In genomic region chr21:18369115-18369514, GRCh38 we compare ENCODE assay signal across 9 cellular contexts. TPM values are rescaled to one million over a fixed set of nuclear protein-coding genes. Genes with fewer than 3 reads are reported as not detected.
DNase-seq lines count a peak whose midpoint lies in the region; ATAC-seq and TF ChIP-seq lines count a peak whose summit lies in the region.
"Had no signal": no experiment of that assay in that cellular context is flagged by ENCODE, and none has a peak within 500 bp of the region (broad histone marks: within the 10 kb centered on the region; RNA-seq: fewer than 3 reads in every experiment).

No MANE protein-coding gene starts in this region.

- H4K20me1 ChIP-seq in KMS-11 (ENCODE audit: insufficient read depth) (no peaks in the 10 kb centered on the region), PC-3 (ENCODE audit: low read length) (no peaks in the 10 kb centered on the region)

- H3K9me3 ChIP-seq in PC-3 (ENCODE audit: low read length): no peaks in the 10 kb centered on the region

- H3K36me3 Mint-ChIP-seq in glutamatergic neuron (ENCODE audit: unreplicated experiment): no peaks in the 10 kb centered on the region
- H3K36me3 Mint-ChIP-seq: activated naive CD4-positive, alpha-beta T cell treated with anti-CD3 and anti-CD28 coated beads, Interleukin-2, amount 50 U/mL, for 24 hours had no signal

- in situ Hi-C loops in ACHN (cut with HindIII; ENCODE audit: low pct_ligation_motif_present, low pct_unique_long_range_greater_than_20kb, low sequenced_read_pairs): no loop called here

- intact Hi-C loops in PC-3 (cut with micrococcal nuclease): loop anchor here (1.0 kb wide), 1 partner anchor 74 kb away; no protein-coding TSS in a partner anchor

- no TSS peak for BruUV-seq in PC-3 (replicated peaks; lab: Mats Ljungman, UMichigan)

- H3K27ac ChIP-seq in KMS-11: no peak overlapping the region
- no peak overlapping the region for H3K27ac ChIP-seq in PC-3 (ENCODE audit: low read length)

- H3K36me3 ChIP-seq in KMS-11 (ENCODE audit: insufficient read depth) (no peaks in the 10 kb centered on the region), PC-3 (ENCODE audit: low read depth, low read length) (no peaks in the 10 kb centered on the region)

- H3K4me2 ChIP-seq in KMS-11 (peak overlapping the region; percentile 22), PC-3 (ENCODE audit: low read length) (no peak overlapping the region)

- no peaks in the 10 kb centered on the region for H3F3A ChIP-seq in PC-3 (ENCODE audit: low read length, unreplicated experiment)

- no peaks in the 10 kb centered on the region for H3K4me1 Mint-ChIP-seq in glutamatergic neuron (ENCODE audit: low read depth, unreplicated experiment)
- H3K4me1 Mint-ChIP-seq: activated naive CD4-positive, alpha-beta T cell treated with anti-CD3 and anti-CD28 coated beads, Interleukin-2, amount 50 U/mL, for 24 hours had no signal

- CTCF ChIA-PET in PC-3 (lab: Charles Lee): no interaction called here

- H3K4me1 ChIP-seq in KMS-11 (ENCODE audit: low read depth, poor library complexity, severe bottlenecking) (peaks cover 31% of the 10 kb centered on the region), PC-3 (ENCODE audit: insufficient read depth, low read length) (no peaks in the 10 kb centered on the region)

- H3K27me3 ChIP-seq in KMS-11 (ENCODE audit: insufficient read depth, low read depth): no peaks in the 10 kb centered on the region
- H3K27me3 ChIP-seq in PC-3 (ENCODE audit: low read length): peaks cover 19% of the 10 kb centered on the region; the same call in 1 of the 2 replicates

- DNase-seq in ACHN (peak; percentile 33), PC-3 (peak; percentile 59), glutamatergic neuron (no peak), HuH-7.5 (ENCODE audit: low spot score) (no peak), NCI-H774 (lab: John Stamatoyannopoulos, UW) (no peak), C1 segment of cervical spinal cord (lab: John Stamatoyannopoulos, UW) (no peak)

- H3K79me2 ChIP-seq in KMS-11 (ENCODE audit: insufficient read depth, low read depth): no peaks in the 10 kb centered on the region
- no peaks in the 10 kb centered on the region for H3K79me2 ChIP-seq in PC-3 (ENCODE audit: low read length)

- H3K27ac Mint-ChIP-seq in glutamatergic neuron (ENCODE audit: unreplicated experiment): no peak overlapping the region
- H3K27ac Mint-ChIP-seq: activated naive CD4-positive, alpha-beta T cell treated with anti-CD3 and anti-CD28 coated beads, Interleukin-2, amount 50 U/mL, for 24 hours had no signal

- POLR2A ChIA-PET in PC-3 (lab: Charles Lee; ENCODE audit: unreplicated experiment): interaction anchor here (0.6 kb wide), 1 partner anchor 72 kb away, joined by 4 read pairs; no protein-coding TSS in a partner anchor

- H2AFZ ChIP-seq in KMS-11 (ENCODE audit: low read depth) (peak overlapping the region; percentile 52; the same call in 1 of the 2 replicates), PC-3 (ENCODE audit: low read length) (no peak overlapping the region)

- TF ChIP-seq CTCF in KMS-11 (conservative IDR thresholded peaks at IDR 0.05; ENCODE audit: low read depth, low read length): peak; percentile 79
- TF ChIP-seq CTCF in PC-3 (conservative IDR thresholded peaks at IDR 0.05; ENCODE audit: low read depth, low read length): peak; percentile 60
- TF ChIP-seq CTCF in glutamatergic neuron (IDR thresholded peaks at IDR 0.05; ENCODE audit: partially characterized antibody, unreplicated experiment): peak; percentile 56

- H3K9ac ChIP-seq in KMS-11 (no peak overlapping the region), PC-3 (ENCODE audit: low read length) (no peak overlapping the region)

- no peaks in the 10 kb centered on the region for H3K9me2 ChIP-seq in PC-3 (replicated peaks; ENCODE audit: low read length)

- H3K4me3 ChIP-seq in KMS-11 (IDR thresholded peaks at IDR 0.05; ENCODE audit: insufficient read depth, low read depth, low read length): no peak overlapping the region
- H3K4me3 ChIP-seq in PC-3 (ENCODE audit: low read length): no peak overlapping the region

- no peaks in the 10 kb centered on the region for H3K27me3 Mint-ChIP-seq in glutamatergic neuron (ENCODE audit: unreplicated experiment)

- ATAC-seq in PC-3 (no peak), GM21423 (IDR thresholded peaks at IDR 0.05; ENCODE audit: unreplicated experiment) (no peak)

- no peaks in the 10 kb centered on the region for H3K9me3 Mint-ChIP-seq in glutamatergic neuron (ENCODE audit: unreplicated experiment)
- H3K9me3 Mint-ChIP-seq: activated naive CD4-positive, alpha-beta T cell treated with anti-CD3 and anti-CD28 coated beads, Interleukin-2, amount 50 U/mL, for 24 hours had no signal

- H3K4me3 Mint-ChIP-seq in glutamatergic neuron (ENCODE audit: unreplicated experiment): no peak overlapping the region
- H3K4me3 Mint-ChIP-seq: activated naive CD4-positive, alpha-beta T cell treated with anti-CD3 and anti-CD28 coated beads, Interleukin-2, amount 50 U/mL, for 24 hours had no signal

RNA-seq across cellular contexts. Expression of gene TMPRSS15, which starts 34.5 kb away (rescaled TPM):
- total RNA-seq in PC-3 (2014; rRNA removed) (0.12 TPM in 1 of 2 replicates, not detected in the other), glutamatergic neuron (ENCODE audit: unreplicated experiment) (not detected)

Comparison
In these comparisons a context has a peak if more than half of its experiments do, and no peak if none do; other contexts are left out.
1. DNase-seq: peak in ACHN (single experiment) and PC-3 (single experiment); none in glutamatergic neuron (single experiment), HuH-7.5 (single experiment), NCI-H774 (single experiment) and C1 segment of cervical spinal cord (0 of 14).
2. Peak in every context shown above with its lines, with median percentiles within 50 percentile points of each other: CTCF ChIP-seq.